ENCODE assay signal across 8 cellular contexts in the genomic region with DNA sequence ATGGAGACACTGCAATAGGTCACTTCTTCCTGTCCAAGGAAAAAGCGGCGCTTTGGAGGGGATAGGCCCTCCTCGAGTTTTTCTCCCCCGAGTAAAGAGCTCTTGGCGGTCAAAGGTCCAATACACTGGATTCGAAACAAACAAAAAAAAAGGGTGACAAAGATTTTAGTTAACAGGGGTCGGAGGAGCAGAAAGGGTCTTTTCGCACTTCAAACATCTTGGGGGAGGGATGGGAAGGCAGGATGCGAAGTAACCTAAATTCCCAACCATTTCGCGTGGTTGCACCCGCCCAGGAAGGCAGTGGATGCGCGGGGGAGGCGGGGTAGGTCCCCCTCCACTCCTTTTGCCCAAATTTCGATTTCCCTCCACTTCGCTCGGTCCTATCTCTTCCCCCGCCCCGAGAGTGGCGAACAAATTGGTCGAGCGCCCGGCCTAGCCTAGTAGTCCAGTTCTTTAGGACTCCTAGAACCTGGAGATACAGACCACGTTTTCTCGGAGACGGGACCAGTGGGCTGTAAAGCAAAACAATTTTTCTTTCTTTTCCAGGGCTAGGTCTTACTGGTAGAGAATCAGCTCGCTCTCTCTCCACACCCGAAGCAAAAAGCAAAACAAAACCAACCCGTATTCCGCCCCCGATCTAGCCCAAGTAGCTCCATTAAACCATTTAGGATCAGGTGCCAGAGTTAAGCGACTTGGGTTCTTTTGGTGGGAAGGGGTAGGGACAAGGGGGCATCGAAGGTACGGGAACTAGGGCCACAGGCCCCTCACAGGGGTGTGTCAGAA. TPM values are rescaled to one million over a fixed set of nuclear protein-coding genes. Genes with fewer than 3 reads are reported as not detected.
DNase-seq lines count a peak whose midpoint lies in the region; ATAC-seq and TF ChIP-seq lines count a peak whose summit lies in the region.

No MANE protein-coding gene starts in this region.

- H3K4me1 ChIP-seq in urinary bladder (ENCODE audit: insufficient read depth) = no peaks in the 10 kb centered on the region

- H3K36me3 Mint-ChIP-seq in activated CD8-positive, alpha-beta T cell treated with anti-CD3 and anti-CD28 coated beads, Interleukin-2, amount 10 ng/mL, durations not matched to agents 7 days and 5 days (ENCODE audit: low read depth) = peaks cover 14% of the 10 kb centered on the region
- peaks cover 2 to 12% (median 5%) of the 10 kb centered on the region in 3 donors for H3K36me3 Mint-ChIP-seq in naive thymus-derived CD8-positive, alpha-beta T cell

- H3K27ac Mint-ChIP-seq in activated CD8-positive, alpha-beta T cell treated with anti-CD3 and anti-CD28 coated beads, Interleukin-2, amount 10 ng/mL, durations not matched to agents 7 days and 5 days = peak overlapping the region; percentile 95
- peak overlapping the region; percentile 95 to 99 (median 98) for H3K27ac Mint-ChIP-seq in naive thymus-derived CD8-positive, alpha-beta T cell

- peak; percentile 1 for ATAC-seq in activated CD8-positive, alpha-beta T cell treated with anti-CD3 and anti-CD28 coated beads, Interleukin-2, amount 10 ng/mL, durations not matched to agents 7 days and 5 days
- ATAC-seq in naive thymus-derived CD8-positive, alpha-beta T cell = peak; percentile 3 to 9
- no peak for ATAC-seq in HG03108 (IDR thresholded peaks at IDR 0.05; ENCODE audit: unreplicated experiment)

- peak overlapping the region; percentile 89 for H3K4me3 Mint-ChIP-seq in activated CD8-positive, alpha-beta T cell treated with anti-CD3 and anti-CD28 coated beads, Interleukin-2, amount 10 ng/mL, durations not matched to agents 7 days and 5 days
- H3K4me3 Mint-ChIP-seq in naive thymus-derived CD8-positive, alpha-beta T cell = peak overlapping the region; percentile 94 to 99 (median 96)

- CTCF ChIA-PET in activated CD8-positive, alpha-beta T cell treated with anti-CD3 and anti-CD28 coated beads, Interleukin-2, amount 10 ng/mL, durations not matched to agents 7 days and 5 days (lab: Charles Lee) = interaction anchor here (1.0 to 1.2 kb wide), 2 partner anchors 126 to 434 kb away, joined by 3 to 8 read pairs; no protein-coding TSS in a partner anchor

- no peak for TF ChIP-seq CTCF in fibroblast of mammary gland (conservative IDR thresholded peaks at IDR 0.05; ENCODE audit: control insufficient read depth, insufficient read depth, low read depth, low read length)

- 3% methylated on average over 35 of the region's 35 CpGs for WGBS in urinary bladder

- H3K27ac ChIP-seq in urinary bladder (ENCODE audit: low read depth) = peak overlapping the region; percentile 84

- POLR2A ChIA-PET in activated CD8-positive, alpha-beta T cell treated with anti-CD3 and anti-CD28 coated beads, Interleukin-2, amount 10 ng/mL, durations not matched to agents 7 days and 5 days (lab: Charles Lee) = interaction anchor here (0.6 to 1.5 kb wide), 4 partner anchors 99 to 423 kb away, joined by 3 to 5 read pairs (median 3); no protein-coding TSS in a partner anchor
- POLR2A ChIA-PET in naive thymus-derived CD8-positive, alpha-beta T cell (lab: Charles Lee) = interaction anchor here (0.7 to 1.6 kb wide), 9 partner anchors 56 to 389 kb away, joined by 3 to 5 read pairs (median 3); a partner anchor contains a TSS

- no peaks in the 10 kb centered on the region for H3K36me3 ChIP-seq in urinary bladder (ENCODE audit: insufficient read depth)

- H3K4me3 ChIP-seq in fibroblast of mammary gland (ENCODE audit: control insufficient read depth, low read depth, low read length) = peak overlapping the region; percentile 66
- peak overlapping the region; percentile 47 for H3K4me3 ChIP-seq in urinary bladder (ENCODE audit: low read depth, low read length)

- peak; percentile 36 for DNase-seq in NCI-H1092 treated with DMSO at 0.1 percent for 48 hours (lab: John Stamatoyannopoulos, UW)
- no peak for DNase-seq in NCI-H1092 (lab: John Stamatoyannopoulos, UW)
- DNase-seq in M059J (ENCODE audit: low read depth) = peak; percentile 68
- DNase-seq in activated CD8-positive, alpha-beta T cell treated with anti-CD3 and anti-CD28 coated beads, Interleukin-2, amount 10 ng/mL, durations not matched to agents 7 days and 5 days = no peak
- DNase-seq in fibroblast of mammary gland (ENCODE audit: low read depth) = peak; percentile 34
- DNase-seq in naive thymus-derived CD8-positive, alpha-beta T cell = peak in 1 of 10 donors; percentile 5

- H3K9me3 Mint-ChIP-seq in activated CD8-positive, alpha-beta T cell treated with anti-CD3 and anti-CD28 coated beads, Interleukin-2, amount 10 ng/mL, durations not matched to agents 7 days and 5 days (ENCODE audit: insufficient read depth) = no peaks in the 10 kb centered on the region
- H3K9me3 Mint-ChIP-seq in naive thymus-derived CD8-positive, alpha-beta T cell = peaks cover 0 to 6% (median 0%) of the 10 kb centered on the region in 9 donors

- H3K27me3 Mint-ChIP-seq in activated CD8-positive, alpha-beta T cell treated with anti-CD3 and anti-CD28 coated beads, Interleukin-2, amount 10 ng/mL, durations not matched to agents 7 days and 5 days (ENCODE audit: low read depth) = no peaks in the 10 kb centered on the region
- H3K27me3 Mint-ChIP-seq in naive thymus-derived CD8-positive, alpha-beta T cell = peaks cover 0 to 6% (median 0%) of the 10 kb centered on the region in 5 donors

- peaks cover 10% of the 10 kb centered on the region for H3K4me1 Mint-ChIP-seq in activated CD8-positive, alpha-beta T cell treated with anti-CD3 and anti-CD28 coated beads, Interleukin-2, amount 10 ng/mL, durations not matched to agents 7 days and 5 days (ENCODE audit: low read depth)
- H3K4me1 Mint-ChIP-seq in naive thymus-derived CD8-positive, alpha-beta T cell = peaks cover 9 to 16% (median 12%) of the 10 kb centered on the region in 4 donors

RNA-seq across cellular contexts. Expression of a gene that starts 2.0 kb away (rescaled TPM):
- total RNA-seq in M059J (2014; rRNA removed; shearing (Covaris generic)) = 90.4 and 114 TPM in 2 replicates
- 10 to 100 TPM; 87.3 to 94.9 TPM for total RNA-seq in activated CD8-positive, alpha-beta T cell treated with anti-CD3 and anti-CD28 coated beads, Interleukin-2, amount 10 ng/mL, durations not matched to agents 7 days and 5 days
- 100 to 1,000 TPM; 131 to 146 TPM for total RNA-seq in naive thymus-derived CD8-positive, alpha-beta T cell
- 10 to 100 TPM; 58.2 to 67.7 (median 64.0) TPM for polyA plus RNA-seq in naive thymus-derived CD8-positive, alpha-beta T cell
- 168 TPM for total RNA-seq in urinary bladder
- polyA plus RNA-seq in urinary bladder = 37.9 TPM

Comparison
In these comparisons a context has a peak if more than half of its experiments do, and no peak if none do; other contexts are left out.
1. DNase-seq: peak in NCI-H1092 treated with DMSO at 0.1 percent for 48 hours (single experiment), M059J (single experiment) and fibroblast of mammary gland (single experiment); none in NCI-H1092 (single experiment) and activated CD8-positive, alpha-beta T cell treated with anti-CD3 and anti-CD28 coated beads, Interleukin-2, amount 10 ng/mL, durations not matched to agents 7 days and 5 days (single experiment).